Comparison of ENCODE assay signal across 14 cellular contexts in genomic region chr18:55245200-55245599, GRCh38.
A peak's percentile ranks its signal among the peaks of the same experiment; 100 is the strongest.
DNase-seq lines count a peak whose midpoint lies in the region; ATAC-seq and TF ChIP-seq lines count a peak whose summit lies in the region.
"Had no signal": no experiment of that assay in that cellular context is flagged by ENCODE, and none has a peak within 500 bp of the region (broad histone marks: within the 10 kb centered on the region; RNA-seq: fewer than 3 reads in every experiment).

No MANE protein-coding gene starts in this region.

- TF ChIP-seq EP300 in stomach (IDR thresholded peaks at IDR 0.05) = no peak

- H3K27ac ChIP-seq in stomach = peak overlapping the region in 3 of 5 donors; percentile 58 to 71 (median 69)

- WGBS in stomach, 5 donors = 66 to 85% (median 73%) methylated on average over 4 of the region's 4 CpGs

- ATAC-seq in activated T-cell treated with anti-CD3 and anti-CD28 coated beads, Interleukin-2, amount 50 U/mL, for 4 hours = no peak
- ATAC-seq in activated CD4-positive, CD25-positive, alpha-beta regulatory T cell treated with anti-CD3 and anti-CD28 coated beads, Interleukin-2, amount 50 U/mL, for 24 hours = no peak
- ATAC-seq in stimulated activated effector memory CD8-positive, alpha-beta T cell treated with anti-CD3 and anti-CD28 coated beads, Interleukin-12 subunit alpha, Interleukin-12 subunit beta, amount 100 ng/mL, for 72 hours = no peak

- DNase-seq in EH (ENCODE audit: low read depth) = peak; percentile 79
- peak; percentile 69 for DNase-seq in iris pigment epithelial cell (ENCODE audit: low read depth)
- no peak for DNase-seq in stomach
- no peak for DNase-seq in activated T-cell treated with anti-CD3 and anti-CD28 coated beads, Interleukin-2, amount 50 U/mL, for 4 hours
- DNase-seq in stimulated activated effector memory CD8-positive, alpha-beta T cell treated with anti-CD3 and anti-CD28 coated beads, Interleukin-12 subunit alpha, Interleukin-12 subunit beta, amount 100 ng/mL, for 72 hours (ENCODE audit: low spot score in 2 of 2) = no peak
- no peak for DNase-seq in Calu3
- DNase-seq: activated CD4-positive, alpha-beta memory T cell treated with anti-CD3 and anti-CD28 coated beads for 36 hours; amygdala; CD8-positive, alpha-beta memory T cell; GDM1; NCI-H345; stimulated activated naive CD4-positive, alpha-beta T cell had no signal

- H3K4me3 ChIP-seq in stomach = no peak overlapping the region

- peaks cover 73% of the 10 kb centered on the region for H3K4me1 Mint-ChIP-seq in brain
- H3K4me1 Mint-ChIP-seq in activated T-cell treated with anti-CD3 and anti-CD28 coated beads, Interleukin-2, amount 50 U/mL, for 4 hours (ENCODE audit: low read depth) = no peaks in the 10 kb centered on the region
- no peaks in the 10 kb centered on the region for H3K4me1 Mint-ChIP-seq in stimulated activated effector memory CD8-positive, alpha-beta T cell treated with anti-CD3 and anti-CD28 coated beads, Interleukin-12 subunit alpha, Interleukin-12 subunit beta, amount 100 ng/mL, for 72 hours
- H3K4me1 Mint-ChIP-seq in Calu3 (ENCODE audit: low read depth, unreplicated experiment) = no peaks in the 10 kb centered on the region
- H3K4me1 Mint-ChIP-seq: CD8-positive, alpha-beta memory T cell had no signal

- H3K4me1 ChIP-seq in stomach = peaks cover 6 to 19% (median 15%) of the 10 kb centered on the region in 4 donors

- H3K36me3 ChIP-seq in stomach = peaks cover 0 to 4% (median 0%) of the 10 kb centered on the region in 4 donors

- CTCF ChIA-PET in Calu3 (lab: Charles Lee) = interaction anchor here (0.6 kb wide), 1 partner anchor 821 kb away, joined by 3 read pairs; no protein-coding TSS in a partner anchor

- H3K9me3 Mint-ChIP-seq in brain = no peaks in the 10 kb centered on the region
- H3K9me3 Mint-ChIP-seq in activated T-cell treated with anti-CD3 and anti-CD28 coated beads, Interleukin-2, amount 50 U/mL, for 4 hours = no peaks in the 10 kb centered on the region
- peaks cover 2% of the 10 kb centered on the region for H3K9me3 Mint-ChIP-seq in stimulated activated effector memory CD8-positive, alpha-beta T cell treated with anti-CD3 and anti-CD28 coated beads, Interleukin-12 subunit alpha, Interleukin-12 subunit beta, amount 100 ng/mL, for 72 hours
- no peaks in the 10 kb centered on the region for H3K9me3 Mint-ChIP-seq in Calu3 (ENCODE audit: low read depth, unreplicated experiment)
- H3K9me3 Mint-ChIP-seq: activated CD4-positive, alpha-beta memory T cell treated with anti-CD3 and anti-CD28 coated beads for 36 hours had no signal

- no peak for TF ChIP-seq POLR2A in stomach (IDR thresholded peaks at IDR 0.05)

- TF ChIP-seq CTCF in brain (conservative IDR thresholded peaks at IDR 0.05) = no peak
- no peak for TF ChIP-seq CTCF in stomach (IDR thresholded peaks at IDR 0.05)
- no peak for TF ChIP-seq CTCF in Calu3 (IDR thresholded peaks at IDR 0.05; ENCODE audit: unreplicated experiment)

- no peaks in the 10 kb centered on the region for H3K27me3 ChIP-seq in stomach

- H3K27ac Mint-ChIP-seq in brain = peak overlapping the region in 3 of 5 experiments; percentile 0 to 67 (median 64)
- no peak overlapping the region for H3K27ac Mint-ChIP-seq in stimulated activated effector memory CD8-positive, alpha-beta T cell treated with anti-CD3 and anti-CD28 coated beads, Interleukin-12 subunit alpha, Interleukin-12 subunit beta, amount 100 ng/mL, for 72 hours
- no peak overlapping the region for H3K27ac Mint-ChIP-seq in Calu3 (ENCODE audit: unreplicated experiment)
- H3K27ac Mint-ChIP-seq: activated CD4-positive, alpha-beta memory T cell treated with anti-CD3 and anti-CD28 coated beads for 36 hours; CD8-positive, alpha-beta memory T cell had no signal

- H3K4me3 Mint-ChIP-seq in brain (no peak overlapping the region), Calu3 (ENCODE audit: low read depth, unreplicated experiment) (no peak overlapping the region)
- no peak overlapping the region for H3K4me3 Mint-ChIP-seq in activated T-cell treated with anti-CD3 and anti-CD28 coated beads, Interleukin-2, amount 50 U/mL, for 4 hours
- no peak overlapping the region for H3K4me3 Mint-ChIP-seq in stimulated activated effector memory CD8-positive, alpha-beta T cell treated with anti-CD3 and anti-CD28 coated beads, Interleukin-12 subunit alpha, Interleukin-12 subunit beta, amount 100 ng/mL, for 72 hours
- H3K4me3 Mint-ChIP-seq: activated CD4-positive, alpha-beta memory T cell treated with anti-CD3 and anti-CD28 coated beads for 36 hours; CD8-positive, alpha-beta memory T cell had no signal

- no TSS peak for BruUV-seq in Calu3 (replicated peaks; lab: Mats Ljungman, UMichigan)

- no peaks in the 10 kb centered on the region for H3K9me3 ChIP-seq in stomach

- no peaks in the 10 kb centered on the region for H3K27me3 Mint-ChIP-seq in brain
- peaks cover 1% of the 10 kb centered on the region for H3K27me3 Mint-ChIP-seq in activated T-cell treated with anti-CD3 and anti-CD28 coated beads, Interleukin-2, amount 50 U/mL, for 4 hours (ENCODE audit: low read depth)
- no peaks in the 10 kb centered on the region for H3K27me3 Mint-ChIP-seq in Calu3 (ENCODE audit: unreplicated experiment)
- H3K27me3 Mint-ChIP-seq: CD8-positive, alpha-beta memory T cell had no signal

- peaks cover 60% of the 10 kb centered on the region for H3K36me3 Mint-ChIP-seq in brain
- H3K36me3 Mint-ChIP-seq in activated T-cell treated with anti-CD3 and anti-CD28 coated beads, Interleukin-2, amount 50 U/mL, for 4 hours (ENCODE audit: insufficient read depth) = no peaks in the 10 kb centered on the region
- H3K36me3 Mint-ChIP-seq in stimulated activated effector memory CD8-positive, alpha-beta T cell treated with anti-CD3 and anti-CD28 coated beads, Interleukin-12 subunit alpha, Interleukin-12 subunit beta, amount 100 ng/mL, for 72 hours = no peaks in the 10 kb centered on the region
- H3K36me3 Mint-ChIP-seq in Calu3 (ENCODE audit: insufficient read depth, unreplicated experiment) = no peaks in the 10 kb centered on the region
- H3K36me3 Mint-ChIP-seq: activated CD4-positive, alpha-beta memory T cell treated with anti-CD3 and anti-CD28 coated beads for 36 hours; CD8-positive, alpha-beta memory T cell had no signal

- intact Hi-C loops in stomach (cut with DNase I; ENCODE audit: low total_unique reads) (no loop called here), Calu3 (cut with micrococcal nuclease; ENCODE audit: unreplicated experiment) (no loop called here)

Comparison
In these comparisons a context has a peak if more than half of its experiments do, and no peak if none do; other contexts are left out.
1. DNase-seq: peak in EH (single experiment) and iris pigment epithelial cell (single experiment); none in stomach (single experiment), activated T-cell treated with anti-CD3 and anti-CD28 coated beads, Interleukin-2, amount 50 U/mL, for 4 hours (single experiment), stimulated activated effector memory CD8-positive, alpha-beta T cell treated with anti-CD3 and anti-CD28 coated beads, Interleukin-12 subunit alpha, Interleukin-12 subunit beta, amount 100 ng/mL, for 72 hours (0 of 2) and Calu3 (single experiment).
2. H3K27ac Mint-ChIP-seq: peak in brain (3 of 5); none in stimulated activated effector memory CD8-positive, alpha-beta T cell treated with anti-CD3 and anti-CD28 coated beads, Interleukin-12 subunit alpha, Interleukin-12 subunit beta, amount 100 ng/mL, for 72 hours (single experiment) and Calu3 (single experiment).